Comparison of ENCODE assay signal across 8 cellular contexts in genomic region chr2:112483047-112483473, GRCh38. TPM values are rescaled to one million over a fixed set of nuclear protein-coding genes. Genes with fewer than 3 reads are reported as not detected.
DNase-seq lines count a peak whose midpoint lies in the region; ATAC-seq and TF ChIP-seq lines count a peak whose summit lies in the region.

No MANE protein-coding gene starts in this region.

- H3K9me3 ChIP-seq in BLaER1 treated with 17β-estradiol and CSF1 and Interleukin-3, amounts not matched to agents 10 nM and 100 nM (replicated peaks in 1 of 11), result peaks cover 0 to 17% (median 9%) of the 10 kb centered on the region in 11 experiments; a peak in 13 of 22 replicates
- no peaks in the 10 kb centered on the region for H3K9me3 ChIP-seq in OCI-LY1 (ENCODE audit: low read length)
- H3K9me3 ChIP-seq in stomach smooth muscle (ENCODE audit: control insufficient read depth in 2 of 2, low read length in 2 of 2), result no peaks in the 10 kb centered on the region

- TF ChIP-seq CTCF in OCI-LY1 (IDR thresholded peaks at IDR 0.05; ENCODE audit: low read length) (no peak), MCF 10A (IDR thresholded peaks at IDR 0.05; ENCODE audit: unreplicated experiment) (no peak)

- peaks cover 15% of the 10 kb centered on the region for H3K4me1 Mint-ChIP-seq in MCF 10A (ENCODE audit: insufficient read depth, unreplicated experiment)

- CTCF ChIA-PET in MCF 10A (lab: Yijun Ruan, JAX), result interaction anchor here (0.7 to 2.4 kb wide), 5 partner anchors 9 to 457 kb away, joined by 3 to 14 read pairs (median 3); no protein-coding TSS in a partner anchor

- H3K4me3 ChIP-seq in BLaER1 treated with 17β-estradiol and CSF1 and Interleukin-3, amounts not matched to agents 10 nM and 100 nM, result peak overlapping the region; percentile 83 to 97 (median 96)
- peak overlapping the region; percentile 98 for H3K4me3 ChIP-seq in OCI-LY1 (ENCODE audit: low read depth, low read length, poor library complexity, severe bottlenecking)
- peak overlapping the region; percentile 82 to 89 for H3K4me3 ChIP-seq in stomach smooth muscle (ENCODE audit: low read length in 2 of 2)

- H3K27ac ChIP-seq in BLaER1 treated with 17β-estradiol and CSF1 and Interleukin-3, amounts not matched to agents 10 nM and 100 nM, result peak overlapping the region; percentile 69 to 93 (median 90); a peak in 21 of 22 replicates
- H3K27ac ChIP-seq in OCI-LY1 (ENCODE audit: low read depth, low read length, poor library complexity, severe bottlenecking) (peak overlapping the region; percentile 51), layer of hippocampus (ENCODE audit: low read depth, low read length) (peak overlapping the region; percentile 92), stomach smooth muscle (ENCODE audit: low read length) (peak overlapping the region; percentile 74)

- peak overlapping the region; percentile 80 to 99 (median 94) for H3K4me2 ChIP-seq in BLaER1 treated with 17β-estradiol and CSF1 and Interleukin-3, amounts not matched to agents 10 nM and 100 nM
- peak overlapping the region; percentile 91 for H3K4me2 ChIP-seq in OCI-LY1 (ENCODE audit: low read length)

- peaks cover 9 to 58% (median 38%) of the 10 kb centered on the region in 11 experiments; a peak in 17 of 22 replicates for H4K20me1 ChIP-seq in BLaER1 treated with 17β-estradiol and CSF1 and Interleukin-3, amounts not matched to agents 10 nM and 100 nM
- no peaks in the 10 kb centered on the region for H4K20me1 ChIP-seq in OCI-LY1 (ENCODE audit: insufficient read depth, low read length)

- peak overlapping the region; percentile 54 for H3K27ac Mint-ChIP-seq in MCF 10A (ENCODE audit: low read depth, unreplicated experiment)

- no peaks in the 10 kb centered on the region for H3K9me2 ChIP-seq in OCI-LY1 (ENCODE audit: low read depth, low read length)

- peak overlapping the region; percentile 88 for H3K4me3 Mint-ChIP-seq in MCF 10A (ENCODE audit: unreplicated experiment)

- H3K36me3 ChIP-seq in BLaER1 treated with 17β-estradiol and CSF1 and Interleukin-3, amounts not matched to agents 10 nM and 100 nM, result peaks cover 24 to 40% (median 34%) of the 10 kb centered on the region in 11 experiments
- H3K36me3 ChIP-seq in OCI-LY1 (ENCODE audit: insufficient read depth, low read length) (peaks cover 29% of the 10 kb centered on the region), stomach smooth muscle (ENCODE audit: control insufficient read depth in 2 of 2, insufficient read depth in 2 of 2, low read length in 2 of 2) (peaks cover 0 to 2% of the 10 kb centered on the region in 2 donors)

- peak; percentile 62 for DNase-seq in H4 (ENCODE audit: low spot score)
- DNase-seq in MCF 10A (ENCODE audit: unreplicated experiment), result peak; percentile 50
- DNase-seq in NK-92 (lab: John Stamatoyannopoulos, UW; ENCODE audit: unreplicated experiment), result no peak

- intact Hi-C loops in MCF 10A (cut with micrococcal nuclease), result no loop called here

- peaks cover 24% of the 10 kb centered on the region for H3K79me2 ChIP-seq in OCI-LY1 (ENCODE audit: insufficient read depth, low read length)

- H3K36me3 Mint-ChIP-seq in MCF 10A (ENCODE audit: insufficient read depth, unreplicated experiment), result peaks cover 9% of the 10 kb centered on the region

- no peaks in the 10 kb centered on the region for H3K27me3 ChIP-seq in BLaER1 treated with 17β-estradiol and CSF1 and Interleukin-3, amounts not matched to agents 10 nM and 100 nM
- no peaks in the 10 kb centered on the region for H3K27me3 ChIP-seq in OCI-LY1 (ENCODE audit: insufficient read depth, low read length)
- no peaks in the 10 kb centered on the region for H3K27me3 ChIP-seq in layer of hippocampus (ENCODE audit: control insufficient read depth, insufficient read depth, low read length)
- no peaks in the 10 kb centered on the region for H3K27me3 ChIP-seq in stomach smooth muscle (ENCODE audit: control insufficient read depth in 1 of 2, insufficient read depth in 2 of 2, low read length in 2 of 2)

- BruUV-seq in MCF 10A (replicated peaks; lab: Mats Ljungman, UMichigan), result no TSS peak

- no peaks in the 10 kb centered on the region for H3F3A ChIP-seq in OCI-LY1 (ENCODE audit: insufficient read depth, low read length)

- H2AFZ ChIP-seq in OCI-LY1 (ENCODE audit: low read length), result no peak overlapping the region

- peak overlapping the region; percentile 86 to 96 (median 90) for H3K9ac ChIP-seq in BLaER1 treated with 17β-estradiol and CSF1 and Interleukin-3, amounts not matched to agents 10 nM and 100 nM
- peak overlapping the region; percentile 95 for H3K9ac ChIP-seq in OCI-LY1 (ENCODE audit: low read length)
- peak overlapping the region; percentile 78 to 82 for H3K9ac ChIP-seq in stomach smooth muscle (ENCODE audit: low read length in 2 of 2)

- H3K27me3 Mint-ChIP-seq in MCF 10A (ENCODE audit: insufficient read depth, unreplicated experiment), result no peaks in the 10 kb centered on the region

- peaks cover 24 to 59% (median 31%) of the 10 kb centered on the region in 10 experiments for H3K4me1 ChIP-seq in BLaER1 treated with 17β-estradiol and CSF1 and Interleukin-3, amounts not matched to agents 10 nM and 100 nM
- H3K4me1 ChIP-seq in OCI-LY1 (ENCODE audit: insufficient read depth, low read length, severe bottlenecking) (peaks cover 20% of the 10 kb centered on the region), stomach smooth muscle (ENCODE audit: control insufficient read depth, insufficient read depth, low read length) (peaks cover 22% of the 10 kb centered on the region)

- H3K9me3 Mint-ChIP-seq in MCF 10A (ENCODE audit: unreplicated experiment), result no peaks in the 10 kb centered on the region

- no peak for ATAC-seq in GM19455 (IDR thresholded peaks at IDR 0.05; ENCODE audit: unreplicated experiment)

- POLR2A ChIA-PET in MCF 10A (lab: Yijun Ruan, JAX), result interaction anchor here (0.7 to 5.9 kb wide), 12 partner anchors 10 to 715 kb away, joined by 3 to 42 read pairs (median 5); partner anchors contain the start of genes CHCHD5, IL1B and POLR1B

RNA-seq across cellular contexts. Expression of gene TTL, which starts 1.1 kb away (rescaled TPM):
- total RNA-seq in H4 (2014; rRNA removed; shearing (Covaris generic)), result 22.8 and 32.9 TPM in 2 replicates
- total RNA-seq in MCF 10A (2022), result 53.7 and 54.6 TPM in 2 replicates

RNA-seq across cellular contexts. Expression of gene RGPD8, which starts 49.6 kb away (rescaled TPM):
- 1.5 and 2.0 TPM in 2 replicates for total RNA-seq in H4 (2014; rRNA removed; shearing (Covaris generic))
- total RNA-seq in MCF 10A (2022), result 13.9 and 16.2 TPM in 2 replicates

RNA-seq across cellular contexts. Expression of gene POLR1B, which starts 59.2 kb away (rescaled TPM):
- 29.3 and 31.6 TPM in 2 replicates for total RNA-seq in H4 (2014; rRNA removed; shearing (Covaris generic))
- 51.6 and 74.0 TPM in 2 replicates for total RNA-seq in MCF 10A (2022)
